Comparison of ENCODE assay signal across 1 cellular context in the genomic region with DNA sequence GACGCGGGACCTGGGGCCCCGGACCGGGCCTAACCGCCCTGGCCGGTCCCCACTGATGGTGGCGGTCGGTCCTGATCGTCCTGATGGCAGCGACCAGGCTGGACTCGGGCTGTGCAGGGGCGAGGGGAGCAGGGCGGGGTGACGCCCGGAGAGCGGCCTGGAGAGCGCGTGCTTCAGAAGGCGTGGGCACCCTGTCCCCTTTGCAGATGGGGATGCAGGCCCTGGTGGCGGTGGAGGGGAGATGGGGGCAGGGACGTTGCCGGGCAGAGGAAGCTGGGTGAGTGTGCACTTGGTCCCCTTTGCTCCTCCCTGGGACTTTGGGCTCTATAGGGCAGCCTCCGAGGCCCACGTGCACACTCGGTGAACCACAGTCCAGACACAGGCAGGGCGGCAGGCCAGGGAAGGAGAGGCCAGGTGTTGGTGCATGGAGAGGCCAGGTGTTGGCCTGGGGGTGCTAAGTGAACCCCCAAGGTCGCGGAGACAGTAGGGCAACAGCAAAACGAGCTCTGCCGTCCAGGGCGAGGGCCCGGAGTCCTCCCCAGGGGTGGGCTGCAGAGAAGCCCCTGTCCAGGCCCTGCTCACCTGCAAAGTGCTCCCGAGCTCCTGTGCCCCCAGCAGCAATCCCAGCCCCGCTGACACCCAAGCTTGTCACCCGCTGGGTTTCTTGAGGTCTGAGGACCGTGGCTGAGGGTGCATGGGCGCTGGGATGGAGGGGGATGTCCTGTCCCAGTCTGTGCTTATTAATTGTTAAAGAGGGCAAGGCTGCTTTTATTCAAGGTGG.
TF ChIP-seq lines count a peak whose summit lies in the region.

No MANE protein-coding gene starts in this region.

TF ChIP-seq in GM12878, 131 proteins besides CTCF, POLR2A, EP300 and RAD21 (continued from another document):
- TF ChIP-seq, protein P1, sequence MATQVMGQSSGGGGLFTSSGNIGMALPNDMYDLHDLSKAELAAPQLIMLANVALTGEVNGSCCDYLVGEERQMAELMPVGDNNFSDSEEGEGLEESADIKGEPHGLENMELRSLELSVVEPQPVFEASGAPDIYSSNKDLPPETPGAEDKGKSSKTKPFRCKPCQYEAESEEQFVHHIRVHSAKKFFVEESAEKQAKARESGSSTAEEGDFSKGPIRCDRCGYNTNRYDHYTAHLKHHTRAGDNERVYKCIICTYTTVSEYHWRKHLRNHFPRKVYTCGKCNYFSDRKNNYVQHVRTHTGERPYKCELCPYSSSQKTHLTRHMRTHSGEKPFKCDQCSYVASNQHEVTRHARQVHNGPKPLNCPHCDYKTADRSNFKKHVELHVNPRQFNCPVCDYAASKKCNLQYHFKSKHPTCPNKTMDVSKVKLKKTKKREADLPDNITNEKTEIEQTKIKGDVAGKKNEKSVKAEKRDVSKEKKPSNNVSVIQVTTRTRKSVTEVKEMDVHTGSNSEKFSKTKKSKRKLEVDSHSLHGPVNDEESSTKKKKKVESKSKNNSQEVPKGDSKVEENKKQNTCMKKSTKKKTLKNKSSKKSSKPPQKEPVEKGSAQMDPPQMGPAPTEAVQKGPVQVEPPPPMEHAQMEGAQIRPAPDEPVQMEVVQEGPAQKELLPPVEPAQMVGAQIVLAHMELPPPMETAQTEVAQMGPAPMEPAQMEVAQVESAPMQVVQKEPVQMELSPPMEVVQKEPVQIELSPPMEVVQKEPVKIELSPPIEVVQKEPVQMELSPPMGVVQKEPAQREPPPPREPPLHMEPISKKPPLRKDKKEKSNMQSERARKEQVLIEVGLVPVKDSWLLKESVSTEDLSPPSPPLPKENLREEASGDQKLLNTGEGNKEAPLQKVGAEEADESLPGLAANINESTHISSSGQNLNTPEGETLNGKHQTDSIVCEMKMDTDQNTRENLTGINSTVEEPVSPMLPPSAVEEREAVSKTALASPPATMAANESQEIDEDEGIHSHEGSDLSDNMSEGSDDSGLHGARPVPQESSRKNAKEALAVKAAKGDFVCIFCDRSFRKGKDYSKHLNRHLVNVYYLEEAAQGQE (IDR thresholded peaks at IDR 0.05; ENCODE audit: low read depth, low read length), result no peak
- TF ChIP-seq, protein P2, sequence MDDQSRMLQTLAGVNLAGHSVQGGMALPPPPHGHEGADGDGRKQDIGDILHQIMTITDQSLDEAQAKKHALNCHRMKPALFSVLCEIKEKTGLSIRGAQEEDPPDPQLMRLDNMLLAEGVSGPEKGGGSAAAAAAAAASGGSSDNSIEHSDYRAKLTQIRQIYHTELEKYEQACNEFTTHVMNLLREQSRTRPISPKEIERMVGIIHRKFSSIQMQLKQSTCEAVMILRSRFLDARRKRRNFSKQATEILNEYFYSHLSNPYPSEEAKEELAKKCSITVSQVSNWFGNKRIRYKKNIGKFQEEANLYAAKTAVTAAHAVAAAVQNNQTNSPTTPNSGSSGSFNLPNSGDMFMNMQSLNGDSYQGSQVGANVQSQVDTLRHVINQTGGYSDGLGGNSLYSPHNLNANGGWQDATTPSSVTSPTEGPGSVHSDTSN (IDR thresholded peaks at IDR 0.05; ENCODE audit: insufficient replicate concordance, low read depth, low read length), result no peak
- no peak for TF ChIP-seq WRNIP1 (IDR thresholded peaks at IDR 0.05; ENCODE audit: borderline replicate concordance, low read depth, low read length)
- TF ChIP-seq SIN3A (IDR thresholded peaks at IDR 0.05; ENCODE audit: low read depth, low read length), result no peak
- no peak for TF ChIP-seq SP1 (IDR thresholded peaks at IDR 0.05; ENCODE audit: low read depth, low read length)
- TF ChIP-seq, protein P3, sequence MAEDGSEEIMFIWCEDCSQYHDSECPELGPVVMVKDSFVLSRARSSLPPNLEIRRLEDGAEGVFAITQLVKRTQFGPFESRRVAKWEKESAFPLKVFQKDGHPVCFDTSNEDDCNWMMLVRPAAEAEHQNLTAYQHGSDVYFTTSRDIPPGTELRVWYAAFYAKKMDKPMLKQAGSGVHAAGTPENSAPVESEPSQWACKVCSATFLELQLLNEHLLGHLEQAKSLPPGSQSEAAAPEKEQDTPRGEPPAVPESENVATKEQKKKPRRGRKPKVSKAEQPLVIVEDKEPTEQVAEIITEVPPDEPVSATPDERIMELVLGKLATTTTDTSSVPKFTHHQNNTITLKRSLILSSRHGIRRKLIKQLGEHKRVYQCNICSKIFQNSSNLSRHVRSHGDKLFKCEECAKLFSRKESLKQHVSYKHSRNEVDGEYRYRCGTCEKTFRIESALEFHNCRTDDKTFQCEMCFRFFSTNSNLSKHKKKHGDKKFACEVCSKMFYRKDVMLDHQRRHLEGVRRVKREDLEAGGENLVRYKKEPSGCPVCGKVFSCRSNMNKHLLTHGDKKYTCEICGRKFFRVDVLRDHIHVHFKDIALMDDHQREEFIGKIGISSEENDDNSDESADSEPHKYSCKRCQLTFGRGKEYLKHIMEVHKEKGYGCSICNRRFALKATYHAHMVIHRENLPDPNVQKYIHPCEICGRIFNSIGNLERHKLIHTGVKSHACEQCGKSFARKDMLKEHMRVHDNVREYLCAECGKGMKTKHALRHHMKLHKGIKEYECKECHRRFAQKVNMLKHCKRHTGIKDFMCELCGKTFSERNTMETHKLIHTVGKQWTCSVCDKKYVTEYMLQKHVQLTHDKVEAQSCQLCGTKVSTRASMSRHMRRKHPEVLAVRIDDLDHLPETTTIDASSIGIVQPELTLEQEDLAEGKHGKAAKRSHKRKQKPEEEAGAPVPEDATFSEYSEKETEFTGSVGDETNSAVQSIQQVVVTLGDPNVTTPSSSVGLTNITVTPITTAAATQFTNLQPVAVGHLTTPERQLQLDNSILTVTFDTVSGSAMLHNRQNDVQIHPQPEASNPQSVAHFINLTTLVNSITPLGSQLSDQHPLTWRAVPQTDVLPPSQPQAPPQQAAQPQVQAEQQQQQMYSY (CRISPR knock-in tag; IDR thresholded peaks at IDR 0.05), result no peak
- TF ChIP-seq, protein P4, sequence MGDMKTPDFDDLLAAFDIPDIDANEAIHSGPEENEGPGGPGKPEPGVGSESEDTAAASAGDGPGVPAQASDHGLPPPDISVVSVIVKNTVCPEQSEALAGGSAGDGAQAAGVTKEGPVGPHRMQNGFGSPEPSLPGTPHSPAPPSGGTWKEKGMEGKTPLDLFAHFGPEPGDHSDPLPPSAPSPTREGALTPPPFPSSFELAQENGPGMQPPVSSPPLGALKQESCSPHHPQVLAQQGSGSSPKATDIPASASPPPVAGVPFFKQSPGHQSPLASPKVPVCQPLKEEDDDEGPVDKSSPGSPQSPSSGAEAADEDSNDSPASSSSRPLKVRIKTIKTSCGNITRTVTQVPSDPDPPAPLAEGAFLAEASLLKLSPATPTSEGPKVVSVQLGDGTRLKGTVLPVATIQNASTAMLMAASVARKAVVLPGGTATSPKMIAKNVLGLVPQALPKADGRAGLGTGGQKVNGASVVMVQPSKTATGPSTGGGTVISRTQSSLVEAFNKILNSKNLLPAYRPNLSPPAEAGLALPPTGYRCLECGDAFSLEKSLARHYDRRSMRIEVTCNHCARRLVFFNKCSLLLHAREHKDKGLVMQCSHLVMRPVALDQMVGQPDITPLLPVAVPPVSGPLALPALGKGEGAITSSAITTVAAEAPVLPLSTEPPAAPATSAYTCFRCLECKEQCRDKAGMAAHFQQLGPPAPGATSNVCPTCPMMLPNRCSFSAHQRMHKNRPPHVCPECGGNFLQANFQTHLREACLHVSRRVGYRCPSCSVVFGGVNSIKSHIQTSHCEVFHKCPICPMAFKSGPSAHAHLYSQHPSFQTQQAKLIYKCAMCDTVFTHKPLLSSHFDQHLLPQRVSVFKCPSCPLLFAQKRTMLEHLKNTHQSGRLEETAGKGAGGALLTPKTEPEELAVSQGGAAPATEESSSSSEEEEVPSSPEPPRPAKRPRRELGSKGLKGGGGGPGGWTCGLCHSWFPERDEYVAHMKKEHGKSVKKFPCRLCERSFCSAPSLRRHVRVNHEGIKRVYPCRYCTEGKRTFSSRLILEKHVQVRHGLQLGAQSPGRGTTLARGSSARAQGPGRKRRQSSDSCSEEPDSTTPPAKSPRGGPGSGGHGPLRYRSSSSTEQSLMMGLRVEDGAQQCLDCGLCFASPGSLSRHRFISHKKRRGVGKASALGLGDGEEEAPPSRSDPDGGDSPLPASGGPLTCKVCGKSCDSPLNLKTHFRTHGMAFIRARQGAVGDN (IDR thresholded peaks at IDR 0.05), result no peak
- TF ChIP-seq BRCA1 (IDR thresholded peaks at IDR 0.05; ENCODE audit: low read depth, low read length), result no peak
- no peak for TF ChIP-seq SMAD1 (IDR thresholded peaks at IDR 0.05; ENCODE audit: low read depth, partially characterized antibody)
- TF ChIP-seq, protein P5, sequence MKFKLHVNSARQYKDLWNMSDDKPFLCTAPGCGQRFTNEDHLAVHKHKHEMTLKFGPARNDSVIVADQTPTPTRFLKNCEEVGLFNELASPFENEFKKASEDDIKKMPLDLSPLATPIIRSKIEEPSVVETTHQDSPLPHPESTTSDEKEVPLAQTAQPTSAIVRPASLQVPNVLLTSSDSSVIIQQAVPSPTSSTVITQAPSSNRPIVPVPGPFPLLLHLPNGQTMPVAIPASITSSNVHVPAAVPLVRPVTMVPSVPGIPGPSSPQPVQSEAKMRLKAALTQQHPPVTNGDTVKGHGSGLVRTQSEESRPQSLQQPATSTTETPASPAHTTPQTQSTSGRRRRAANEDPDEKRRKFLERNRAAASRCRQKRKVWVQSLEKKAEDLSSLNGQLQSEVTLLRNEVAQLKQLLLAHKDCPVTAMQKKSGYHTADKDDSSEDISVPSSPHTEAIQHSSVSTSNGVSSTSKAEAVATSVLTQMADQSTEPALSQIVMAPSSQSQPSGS (IDR thresholded peaks at IDR 0.05; ENCODE audit: low read length), result no peak
- TF ChIP-seq, protein P6, sequence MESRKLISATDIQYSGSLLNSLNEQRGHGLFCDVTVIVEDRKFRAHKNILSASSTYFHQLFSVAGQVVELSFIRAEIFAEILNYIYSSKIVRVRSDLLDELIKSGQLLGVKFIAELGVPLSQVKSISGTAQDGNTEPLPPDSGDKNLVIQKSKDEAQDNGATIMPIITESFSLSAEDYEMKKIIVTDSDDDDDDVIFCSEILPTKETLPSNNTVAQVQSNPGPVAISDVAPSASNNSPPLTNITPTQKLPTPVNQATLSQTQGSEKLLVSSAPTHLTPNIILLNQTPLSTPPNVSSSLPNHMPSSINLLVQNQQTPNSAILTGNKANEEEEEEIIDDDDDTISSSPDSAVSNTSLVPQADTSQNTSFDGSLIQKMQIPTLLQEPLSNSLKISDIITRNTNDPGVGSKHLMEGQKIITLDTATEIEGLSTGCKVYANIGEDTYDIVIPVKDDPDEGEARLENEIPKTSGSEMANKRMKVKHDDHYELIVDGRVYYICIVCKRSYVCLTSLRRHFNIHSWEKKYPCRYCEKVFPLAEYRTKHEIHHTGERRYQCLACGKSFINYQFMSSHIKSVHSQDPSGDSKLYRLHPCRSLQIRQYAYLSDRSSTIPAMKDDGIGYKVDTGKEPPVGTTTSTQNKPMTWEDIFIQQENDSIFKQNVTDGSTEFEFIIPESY (IDR thresholded peaks at IDR 0.05), result no peak
- TF ChIP-seq ZZZ3 (IDR thresholded peaks at IDR 0.05; ENCODE audit: control insufficient read depth, insufficient read length, low read depth), result no peak
- TF ChIP-seq, protein P7, sequence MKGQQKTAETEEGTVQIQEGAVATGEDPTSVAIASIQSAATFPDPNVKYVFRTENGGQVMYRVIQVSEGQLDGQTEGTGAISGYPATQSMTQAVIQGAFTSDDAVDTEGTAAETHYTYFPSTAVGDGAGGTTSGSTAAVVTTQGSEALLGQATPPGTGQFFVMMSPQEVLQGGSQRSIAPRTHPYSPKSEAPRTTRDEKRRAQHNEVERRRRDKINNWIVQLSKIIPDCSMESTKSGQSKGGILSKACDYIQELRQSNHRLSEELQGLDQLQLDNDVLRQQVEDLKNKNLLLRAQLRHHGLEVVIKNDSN (IDR thresholded peaks at IDR 0.05; ENCODE audit: borderline replicate concordance, extremely low read length, insufficient read depth, low read depth, low read length), result no peak
- TF ChIP-seq ZNF217 (IDR thresholded peaks at IDR 0.05), result no peak
- TF ChIP-seq PML (IDR thresholded peaks at IDR 0.05; ENCODE audit: low read length), result no peak
- TF ChIP-seq CBFB (IDR thresholded peaks at IDR 0.05; ENCODE audit: low read depth), result no peak
